8 cellular contexts compared by ENCODE assay signal in genomic region chr2:231780909-231781797, GRCh38. TPM values are rescaled to one million over a fixed set of nuclear protein-coding genes. Genes with fewer than 3 reads are reported as not detected.
DNase-seq lines count a peak whose midpoint lies in the region; ATAC-seq and TF ChIP-seq lines count a peak whose summit lies in the region.

TSS of gene PDE6D (minus strand) at chr2:231781282. CDS start at chr2:231781114, 168 bp downstream.

- DNase-seq in AG20443 (ENCODE audit: low spot score) (peak; percentile 98), NCI-H510A (lab: John Stamatoyannopoulos, UW) (peak; percentile 98), cerebellum (ENCODE audit: low spot score) (peak; percentile 99), islet precursor cell (peak; percentile 99)
- DNase-seq in activated CD4-positive, alpha-beta T cell treated with anti-CD3 and anti-CD28 coated beads for 1 hour: peak; percentile 89
- peak; percentile 93 to 98 (median 96) for DNase-seq in stimulated activated CD4-positive, alpha-beta T cell treated with anti-CD3 and anti-CD28 coated beads, Interleukin-12 subunit alpha, Interleukin-12 subunit beta, amount 100 ng/mL, for 48 hours (ENCODE audit: low read depth in 2 of 3, low spot score in 1 of 3)

- peak; percentile 86 for TF ChIP-seq POLR2A in GM19099 (IDR thresholded peaks at IDR 0.05; ENCODE audit: extremely low read depth, insufficient read length, low read depth)

- peak; percentile 89 for ATAC-seq in HG03432 (IDR thresholded peaks at IDR 0.05; ENCODE audit: unreplicated experiment)

RNA-seq across cellular contexts. Expression of gene PDE6D, which starts in this region (rescaled TPM):
- 30.8 TPM for total RNA-seq in cerebellum

Comparison
In these comparisons a context has a peak if more than half of its experiments do, and no peak if none do; other contexts are left out.
1. Peak in every context shown above with its lines: DNase-seq and ATAC-seq.